ENCODE assay signal across 18 cellular contexts in genomic region chr4:118974758-118975157, GRCh38.
DNase-seq lines count a peak whose midpoint lies in the region; ATAC-seq, FAIRE-seq and TF ChIP-seq lines count a peak whose summit lies in the region.
"Had no signal": no experiment of that assay in that cellular context is flagged by ENCODE, and none has a peak within 500 bp of the region (broad histone marks: within the 10 kb centered on the region; RNA-seq: fewer than 3 reads in every experiment).

No MANE protein-coding gene starts in this region.

- ATAC-seq in activated T-helper 17 cell treated with anti-CD3 and anti-CD28 coated beads, Interleukin-2, amount 50 U/mL, for 72 hours (replicated peaks) = no peak
- ATAC-seq in foreskin keratinocyte = peak; percentile 75
- ATAC-seq in stimulated activated effector memory CD8-positive, alpha-beta T cell treated with anti-CD3 and anti-CD28 coated beads, Interleukin-12 subunit alpha, Interleukin-12 subunit beta, amount 100 ng/mL, for 72 hours = peak; percentile 44
- ATAC-seq in HepG2 = no peak
- no peak for ATAC-seq in HG02973 (IDR thresholded peaks at IDR 0.05; ENCODE audit: unreplicated experiment)
- ATAC-seq in left lung = no peak
- ATAC-seq: right lobe of liver had no signal

- no peaks in the 10 kb centered on the region for H3K36me3 Mint-ChIP-seq in activated T-helper 17 cell treated with anti-CD3 and anti-CD28 coated beads, Interleukin-2, amount 50 U/mL, for 72 hours (ENCODE audit: low read depth)
- no peaks in the 10 kb centered on the region for H3K36me3 Mint-ChIP-seq in stimulated activated effector memory CD8-positive, alpha-beta T cell treated with anti-CD3 and anti-CD28 coated beads, Interleukin-12 subunit alpha, Interleukin-12 subunit beta, amount 100 ng/mL, for 72 hours
- H3K36me3 Mint-ChIP-seq: brain had no signal

- no peak overlapping the region for H3K9ac ChIP-seq in HepG2 (ENCODE audit: insufficient read depth, low read depth, low read length)

- no peaks in the 10 kb centered on the region for H3K27me3 Mint-ChIP-seq in activated T-helper 17 cell treated with anti-CD3 and anti-CD28 coated beads, Interleukin-2, amount 50 U/mL, for 72 hours

- TF ChIP-seq CTCF in foreskin keratinocyte (conservative IDR thresholded peaks at IDR 0.05) (no peak), HepG2 (CRISPR knock-in tag; IDR thresholded peaks at IDR 0.05) (no peak), left lung (IDR thresholded peaks at IDR 0.05) (no peak)

- peak overlapping the region; percentile 6 for H3K27ac Mint-ChIP-seq in activated T-helper 17 cell treated with anti-CD3 and anti-CD28 coated beads, Interleukin-2, amount 50 U/mL, for 72 hours
- H3K27ac Mint-ChIP-seq in stimulated activated effector memory CD8-positive, alpha-beta T cell treated with anti-CD3 and anti-CD28 coated beads, Interleukin-12 subunit alpha, Interleukin-12 subunit beta, amount 100 ng/mL, for 72 hours = no peak overlapping the region
- H3K27ac Mint-ChIP-seq: activated naive CD4-positive, alpha-beta T cell treated with anti-CD3 and anti-CD28 coated beads for 36 hours had no signal

- BruUV-seq in HepG2 (replicated peaks; lab: Mats Ljungman, UMichigan) = no TSS peak

- H3K27ac ChIP-seq in foreskin keratinocyte (no peak overlapping the region), HepG2 (ENCODE audit: extremely low read length, insufficient read depth, low read length) (no peak overlapping the region), left lung (no peak overlapping the region)
- H3K27ac ChIP-seq: dorsolateral prefrontal cortex, right lobe of liver had no signal

- DNase-seq in GM03348 (ENCODE audit: low spot score) = peak; percentile 31
- peak in 1 of 2 donors; percentile 54 for DNase-seq in foreskin keratinocyte
- no peak for DNase-seq in stimulated activated effector memory CD8-positive, alpha-beta T cell treated with anti-CD3 and anti-CD28 coated beads, Interleukin-12 subunit alpha, Interleukin-12 subunit beta, amount 100 ng/mL, for 72 hours (ENCODE audit: low spot score in 2 of 2)
- no peak for DNase-seq in HepG2 (ENCODE audit: low spot score)
- no peak for DNase-seq in NCI-H2081 treated with DMSO at 0.1 percent for 48 hours (lab: John Stamatoyannopoulos, UW)
- DNase-seq in left lung = no peak
- DNase-seq: activated CD4-positive, alpha-beta T cell treated with anti-CD3 and anti-CD28 coated beads for 48 hours; activated naive CD4-positive, alpha-beta T cell treated with anti-CD3 and anti-CD28 coated beads for 36 hours; dorsolateral prefrontal cortex; KG1; mesenchymal stem cell; NCI-H1092 treated with DMSO at 0.1 percent for 48 hours; right lobe of liver; T-helper 9 cell had no signal

- no peaks in the 10 kb centered on the region for H3K4me1 Mint-ChIP-seq in activated T-helper 17 cell treated with anti-CD3 and anti-CD28 coated beads, Interleukin-2, amount 50 U/mL, for 72 hours
- H3K4me1 Mint-ChIP-seq in stimulated activated effector memory CD8-positive, alpha-beta T cell treated with anti-CD3 and anti-CD28 coated beads, Interleukin-12 subunit alpha, Interleukin-12 subunit beta, amount 100 ng/mL, for 72 hours = no peaks in the 10 kb centered on the region
- H3K4me1 Mint-ChIP-seq: brain had no signal

- H3K4me2 ChIP-seq in HepG2 (ENCODE audit: low read depth, low read length) = no peak overlapping the region

- CTCF ChIA-PET in HepG2 (lab: Yijun Ruan, JAX; ENCODE audit: low intra/inter-chr PET ratio, low total read pairs) = no interaction called here

- H3K79me2 ChIP-seq in HepG2 (ENCODE audit: insufficient read depth, low read length) = no peaks in the 10 kb centered on the region

- in situ Hi-C loops in HepG2 (cut with HindIII; ENCODE audit: extremely low pct_ligation_motif_present, low pct_unique_long_range_greater_than_20kb) = loop anchor here (25.0 kb wide), 2 partner anchors 513 to 663 kb away; partner anchors contain the start of gene PDE5A

- no peak for TF ChIP-seq POLR2A in HepG2 (IDR thresholded peaks at IDR 0.05; ENCODE audit: insufficient read depth in 1 of 2, low read depth in 2 of 2, low read length in 2 of 2)

- TF ChIP-seq EP300 in HepG2 (IDR thresholded peaks at IDR 0.05; ENCODE audit: low read depth in 2 of 2, low read length in 2 of 2) (no peak), HepG2 (CRISPR knock-in tag; IDR thresholded peaks at IDR 0.05; ENCODE audit: borderline replicate concordance) (no peak)

- no peaks in the 10 kb centered on the region for H3K4me1 ChIP-seq in foreskin keratinocyte
- H3K4me1 ChIP-seq in HepG2 (ENCODE audit: insufficient read depth, low read length) = no peaks in the 10 kb centered on the region
- H3K4me1 ChIP-seq in left lung = no peaks in the 10 kb centered on the region
- H3K4me1 ChIP-seq: right lobe of liver had no signal

- POLR2A ChIA-PET in HepG2 (lab: Yijun Ruan, JAX) = no interaction called here

- no peak for FAIRE-seq in HepG2 (lab: Jason Lieb, UNC)
- FAIRE-seq: GM19239 had no signal

- H2AFZ ChIP-seq in HepG2 (ENCODE audit: low read length) = no peak overlapping the region

- H3K4me3 ChIP-seq in HepG2 (replicated peaks in 1 of 3; ENCODE audit: insufficient read depth in 1 of 3, low read depth in 2 of 3, low read length in 3 of 3) (no peak overlapping the region), left lung (no peak overlapping the region)
- H3K4me3 ChIP-seq: dorsolateral prefrontal cortex, right lobe of liver had no signal

- H3K9me3 Mint-ChIP-seq in activated T-helper 17 cell treated with anti-CD3 and anti-CD28 coated beads, Interleukin-2, amount 50 U/mL, for 72 hours = no peaks in the 10 kb centered on the region
- no peaks in the 10 kb centered on the region for H3K9me3 Mint-ChIP-seq in stimulated activated effector memory CD8-positive, alpha-beta T cell treated with anti-CD3 and anti-CD28 coated beads, Interleukin-12 subunit alpha, Interleukin-12 subunit beta, amount 100 ng/mL, for 72 hours
- H3K9me3 Mint-ChIP-seq: activated naive CD4-positive, alpha-beta T cell treated with anti-CD3 and anti-CD28 coated beads for 36 hours; brain had no signal

- H3K27me3 ChIP-seq in foreskin keratinocyte (no peaks in the 10 kb centered on the region), HepG2 (ENCODE audit: control insufficient read depth in 1 of 2, insufficient read depth in 2 of 2, low read length in 2 of 2) (no peaks in the 10 kb centered on the region), left lung (no peaks in the 10 kb centered on the region)
- H3K27me3 ChIP-seq: dorsolateral prefrontal cortex, right lobe of liver had no signal

- intact Hi-C loops in HepG2 (cut with micrococcal nuclease; ENCODE audit: unreplicated experiment) = no loop called here
- intact Hi-C loops in left lung (cut with DNase I) = no loop called here

- 0% methylated on average over 2 of the region's 2 CpGs for WGBS in HepG2 (ENCODE audit: low lambda C conversion rate)

- H4K20me1 ChIP-seq in HepG2 (ENCODE audit: insufficient read depth, low read length) = no peaks in the 10 kb centered on the region

- no peaks in the 10 kb centered on the region for H3K9me3 ChIP-seq in HepG2 (ENCODE audit: low read length)
- H3K9me3 ChIP-seq in left lung = no peaks in the 10 kb centered on the region
- H3K9me3 ChIP-seq: right lobe of liver had no signal

- TF ChIP-seq RAD21 in HepG2 (CRISPR knock-in tag; IDR thresholded peaks at IDR 0.05) = no peak

- no peak overlapping the region for H3K4me3 Mint-ChIP-seq in activated T-helper 17 cell treated with anti-CD3 and anti-CD28 coated beads, Interleukin-2, amount 50 U/mL, for 72 hours
- no peak overlapping the region for H3K4me3 Mint-ChIP-seq in stimulated activated effector memory CD8-positive, alpha-beta T cell treated with anti-CD3 and anti-CD28 coated beads, Interleukin-12 subunit alpha, Interleukin-12 subunit beta, amount 100 ng/mL, for 72 hours
- H3K4me3 Mint-ChIP-seq: activated naive CD4-positive, alpha-beta T cell treated with anti-CD3 and anti-CD28 coated beads for 36 hours; brain had no signal

- H3K36me3 ChIP-seq in HepG2 (replicated peaks in 1 of 2; ENCODE audit: control insufficient read depth in 1 of 2, insufficient read depth in 2 of 2, low read length in 2 of 2) = no peaks in the 10 kb centered on the region
- no peaks in the 10 kb centered on the region for H3K36me3 ChIP-seq in left lung
- H3K36me3 ChIP-seq: right lobe of liver had no signal

TF ChIP-seq in HepG2, 621 proteins besides CTCF, POLR2A, EP300 and RAD21 (continues in another document):
- no peak for TF ChIP-seq ZBTB37 (CRISPR knock-in tag; IDR thresholded peaks at IDR 0.05)
- TF ChIP-seq ZNF879 (CRISPR knock-in tag; IDR thresholded peaks at IDR 0.05) = no peak
- no peak for TF ChIP-seq JUN (CRISPR knock-in tag; IDR thresholded peaks at IDR 0.05)
- no peak for TF ChIP-seq GLI4 (CRISPR knock-in tag; IDR thresholded peaks at IDR 0.05; ENCODE audit: borderline replicate concordance)
- TF ChIP-seq ZNF180 (CRISPR knock-in tag; IDR thresholded peaks at IDR 0.05; ENCODE audit: borderline replicate concordance, low read depth) = no peak

Comparison
In these comparisons a context has a peak if more than half of its experiments do, and no peak if none do; other contexts are left out.
1. ATAC-seq: peak in foreskin keratinocyte (single experiment) and stimulated activated effector memory CD8-positive, alpha-beta T cell treated with anti-CD3 and anti-CD28 coated beads, Interleukin-12 subunit alpha, Interleukin-12 subunit beta, amount 100 ng/mL, for 72 hours (single experiment); none in activated T-helper 17 cell treated with anti-CD3 and anti-CD28 coated beads, Interleukin-2, amount 50 U/mL, for 72 hours (single experiment), HepG2 (single experiment), HG02973 (single experiment) and left lung (single experiment).